Comparison of ENCODE assay signal across 8 cellular contexts in genomic region chr14:61470261-61470953, GRCh38.
DNase-seq lines count a peak whose midpoint lies in the region; ATAC-seq and TF ChIP-seq lines count a peak whose summit lies in the region.

No MANE protein-coding gene starts in this region.

- dilution Hi-C loops in IMR-90 (cut with HindIII; ENCODE audit: low sequenced_read_pairs, unreplicated experiment) = loop anchor here (25.0 kb wide), 1 partner anchor 242 kb away; no protein-coding TSS in a partner anchor

- H3K36me3 ChIP-seq in IMR-90 (ENCODE audit: control insufficient read depth, insufficient read depth, low read length) (no peaks in the 10 kb centered on the region), skeletal muscle satellite cell (ENCODE audit: insufficient read depth, low read length) (no peaks in the 10 kb centered on the region), spleen (peaks cover 0 to 12% (median 0%) of the 10 kb centered on the region in 6 donors)

- H2AK5ac ChIP-seq in IMR-90 (ENCODE audit: low read depth, low read length) = peak overlapping the region; percentile 96

- H3K56ac ChIP-seq in IMR-90 (ENCODE audit: extremely low read depth, insufficient read depth, low read length) = peak overlapping the region; percentile 42

- WGBS in IMR-90 (ENCODE audit: extremely low coverage in 2 of 2, insufficient read length in 1 of 2), 2 experiments = 27% methylated on average over 4 of the region's 13 CpGs; no CpG with 5 or more reads in 1 of the 2 experiments
- WGBS in spleen, 5 donors = 38 to 44% (median 40%) methylated on average over 12 to 13 of the region's 13 CpGs

- peak overlapping the region; percentile 57 for H3K23ac ChIP-seq in IMR-90 (ENCODE audit: low read depth, low read length)

- H4K5ac ChIP-seq in IMR-90 (ENCODE audit: low read depth, low read length) = peak overlapping the region; percentile 88

- H3K9me3 Mint-ChIP-seq in CD14-positive monocyte = peaks cover 0 to 2% (median 0%) of the 10 kb centered on the region in 7 donors

- peaks cover 16 to 34% of the 10 kb centered on the region in 2 donors for H3K36me3 Mint-ChIP-seq in CD14-positive monocyte

- peak; percentile 27 for ATAC-seq in IMR-90 (ENCODE audit: low read depth)

- H3K9me1 ChIP-seq in IMR-90 (ENCODE audit: insufficient read depth, low read length) = peaks cover 27% of the 10 kb centered on the region

- TF ChIP-seq POLR2A in IMR-90 (IDR thresholded peaks at IDR 0.05; ENCODE audit: low read depth, low read length) (no peak), spleen (IDR thresholded peaks at IDR 0.05) (no peak)

- no peak for TF ChIP-seq CTCF in CD14-positive monocyte (IDR thresholded peaks at IDR 0.05)
- TF ChIP-seq CTCF in IMR-90 (conservative IDR thresholded peaks at IDR 0.05; ENCODE audit: low read depth, low read length) = peak; percentile 41
- TF ChIP-seq CTCF in VCaP (conservative IDR thresholded peaks at IDR 0.05) = peak; percentile 13; the same call in 1 of the 2 replicates
- TF ChIP-seq CTCF in foreskin fibroblast (IDR thresholded peaks at IDR 0.05; ENCODE audit: low read depth, low read length) = peak; percentile 30
- peak in 1 of 11 experiments; percentile 15 for TF ChIP-seq CTCF in spleen (IDR thresholded peaks at IDR 0.05 in 8 of 11, conservative IDR thresholded peaks at IDR 0.05 in 3 of 11)

- peak overlapping the region; percentile 69 to 79 for H3K4me3 Mint-ChIP-seq in CD14-positive monocyte

- peak overlapping the region; percentile 98 for H4K91ac ChIP-seq in IMR-90 (ENCODE audit: insufficient read depth, low read depth, low read length)

- H3K18ac ChIP-seq in IMR-90 (ENCODE audit: low read depth, low read length) = peak overlapping the region; percentile 93

- no TSS peak for BruUV-seq in IMR-90 (replicated peaks; lab: Mats Ljungman, UMichigan)

- peak overlapping the region; percentile 92 for H2BK20ac ChIP-seq in IMR-90 (ENCODE audit: low read depth, low read length)

- peak overlapping the region; percentile 95 for H3K4ac ChIP-seq in IMR-90 (ENCODE audit: low read depth, low read length)

- H3K4me2 ChIP-seq in IMR-90 (ENCODE audit: low read depth, low read length) (peak overlapping the region; percentile 76), skeletal muscle satellite cell (ENCODE audit: low read length) (peak overlapping the region; percentile 81)

- H3K9me3 ChIP-seq in IMR-90 (ENCODE audit: control insufficient read depth, insufficient read depth, low read length) = no peaks in the 10 kb centered on the region
- H3K9me3 ChIP-seq in skeletal muscle satellite cell (replicated peaks; ENCODE audit: low read length) = no peaks in the 10 kb centered on the region
- no peaks in the 10 kb centered on the region for H3K9me3 ChIP-seq in spleen

- peak overlapping the region; percentile 91 for H2BK5ac ChIP-seq in IMR-90 (ENCODE audit: low read depth, low read length, poor library complexity, severe bottlenecking)

- H3K4me3 ChIP-seq in IMR-90 (ENCODE audit: insufficient read depth, low read depth, low read length) (no peak overlapping the region), foreskin fibroblast (ENCODE audit: low read depth in 1 of 2, low read length in 2 of 2) (no peak overlapping the region), skeletal muscle satellite cell (ENCODE audit: low read length) (peak overlapping the region; percentile 23), spleen (no peak overlapping the region)

- DNase-seq in CD14-positive monocyte (ENCODE audit: low spot score) (no peak), IMR-90 (peak; percentile 98), foreskin fibroblast (peak; percentile 96 to 97), ureter (ENCODE audit: low spot score) (no peak), spleen (no peak), islet precursor cell (no peak)

- H3K27ac ChIP-seq in IMR-90 (ENCODE audit: insufficient read depth, low read length) (peak overlapping the region; percentile 96), VCaP (no peak overlapping the region), spleen (peak overlapping the region in 4 of 8 donors; percentile 78 to 97 (median 97))

- H2AK9ac ChIP-seq in IMR-90 (replicated peaks; ENCODE audit: low read depth, low read length, poor library complexity) = peak overlapping the region; percentile 85

- H3K9ac ChIP-seq in IMR-90 (ENCODE audit: low read depth, low read length) (peak overlapping the region; percentile 83), skeletal muscle satellite cell (ENCODE audit: low read depth, low read length) (peak overlapping the region; percentile 86)

- peak overlapping the region; percentile 81 to 90 for H4K8ac ChIP-seq in IMR-90 (ENCODE audit: low read depth in 2 of 2, low read length in 2 of 2)

- H3K4me1 ChIP-seq in IMR-90 (ENCODE audit: control insufficient read depth, insufficient read depth, low read length) = peaks cover 34% of the 10 kb centered on the region
- peaks cover 81% of the 10 kb centered on the region for H3K4me1 ChIP-seq in skeletal muscle satellite cell (ENCODE audit: control insufficient read depth, insufficient read depth, low read length)
- peaks cover 40 to 94% (median 72%) of the 10 kb centered on the region in 6 donors for H3K4me1 ChIP-seq in spleen

- H4K20me1 ChIP-seq in IMR-90 (ENCODE audit: insufficient read depth, low read length) = no peaks in the 10 kb centered on the region

- intact Hi-C loops in CD14-positive monocyte (cut with micrococcal nuclease) = loop anchor here (5.0 to 10.0 kb wide), 4 partner anchors 124 to 282 kb away; no protein-coding TSS in a partner anchor
- intact Hi-C loops in IMR-90 (cut with micrococcal nuclease) = loop anchor here (5.0 kb wide), 1 partner anchor 182 kb away; no protein-coding TSS in a partner anchor
- intact Hi-C loops in spleen (cut with DNase I; ENCODE audit: low total_unique reads) = no loop called here

- H3K79me1 ChIP-seq in IMR-90 (ENCODE audit: low read depth in 1 of 2, low read length in 2 of 2) = peaks cover 2 to 24% of the 10 kb centered on the region in 2 experiments; a peak in 3 of 4 replicates

- peak overlapping the region; percentile 96 for H2BK120ac ChIP-seq in IMR-90 (ENCODE audit: low read depth, low read length)

- peaks cover 0 to 5% (median 2%) of the 10 kb centered on the region in 3 donors for H3K27me3 Mint-ChIP-seq in CD14-positive monocyte (ENCODE audit: low read depth in 3 of 3)

- TF ChIP-seq RAD21 in IMR-90 (IDR thresholded peaks at IDR 0.05; ENCODE audit: low read length) = peak; percentile 42

- in situ Hi-C loops in IMR-90 (cut with MboI; ENCODE audit: low sequenced_read_pairs) = loop anchor here (5.0 kb wide), 1 partner anchor 92 kb away; no protein-coding TSS in a partner anchor

- peak overlapping the region; percentile 97 for H2BK15ac ChIP-seq in IMR-90 (ENCODE audit: low read depth, low read length)

- peak overlapping the region; percentile 82 for H2AFZ ChIP-seq in IMR-90 (replicated peaks; ENCODE audit: low read length, poor library complexity)

- CTCF ChIA-PET in IMR-90 (lab: Yijun Ruan, JAX) = interaction anchor here (0.6 to 1.5 kb wide), 5 partner anchors 16 to 277 kb away, joined by 3 to 5 read pairs (median 3); no protein-coding TSS in a partner anchor

- POLR2A ChIA-PET in IMR-90 (lab: Charles Lee; ENCODE audit: unreplicated experiment) = interaction anchor here (0.6 kb wide), 1 partner anchor 94 kb away, joined by 3 read pairs; no protein-coding TSS in a partner anchor

- peak overlapping the region; percentile 80 to 98 (median 83) for H3K27ac Mint-ChIP-seq in CD14-positive monocyte

- H3K4me1 Mint-ChIP-seq in CD14-positive monocyte = peaks cover 71% of the 10 kb centered on the region

- H3K27me3 ChIP-seq in IMR-90 (ENCODE audit: control insufficient read depth, insufficient read depth, low read length) (no peaks in the 10 kb centered on the region), skeletal muscle satellite cell (ENCODE audit: control insufficient read depth, insufficient read depth, low read length) (no peaks in the 10 kb centered on the region), spleen (replicated peaks in 1 of 7) (no peaks in the 10 kb centered on the region)

- peak overlapping the region; percentile 83 for H3K14ac ChIP-seq in IMR-90 (replicated peaks; ENCODE audit: low read depth, low read length)

TF ChIP-seq in IMR-90, 13 proteins besides CTCF, POLR2A, EP300 and RAD21:
- no peak for TF ChIP-seq USF2 (IDR thresholded peaks at IDR 0.05; ENCODE audit: low read depth, low read length)
- peak; percentile 61 for TF ChIP-seq CEBPB (IDR thresholded peaks at IDR 0.05; ENCODE audit: low read depth, low read length)
- TF ChIP-seq SMC3 (IDR thresholded peaks at IDR 0.05; ENCODE audit: low read depth, low read length) = peak; percentile 39
- peak; percentile 23; the same call in 1 of the 2 replicates for TF ChIP-seq BHLHE40 (IDR thresholded peaks at IDR 0.05; ENCODE audit: low read depth, low read length)
- no peak for TF ChIP-seq CHD1 (IDR thresholded peaks at IDR 0.05; ENCODE audit: low read depth, low read length)

Comparison
In these comparisons a context has a peak if more than half of its experiments do, and no peak if none do; other contexts are left out.
1. DNase-seq: peak in IMR-90 (single experiment) and foreskin fibroblast (2 of 2); none in CD14-positive monocyte (single experiment), ureter (single experiment), spleen (single experiment) and islet precursor cell (single experiment).